ENCODE assay signal across 8 cellular contexts in genomic region chr11:67270256-67271211, GRCh38. TPM values are rescaled to one million over a fixed set of nuclear protein-coding genes. Genes with fewer than 3 reads are reported as not detected.
DNase-seq lines count a peak whose midpoint lies in the region; ATAC-seq, FAIRE-seq and TF ChIP-seq lines count a peak whose summit lies in the region.

No MANE protein-coding gene starts in this region.

- peak overlapping the region; percentile 50 for H2BK5ac ChIP-seq in H1 (ENCODE audit: low read depth, low read length)

- peak overlapping the region; percentile 50; the same call in 1 of the 2 replicates for H2BK15ac ChIP-seq in H1 (ENCODE audit: low read length)

- H4K91ac ChIP-seq in H1 (replicated peaks; ENCODE audit: insufficient read length, low read length): peak overlapping the region; percentile 42

- peak overlapping the region; percentile 2 for H4K5ac ChIP-seq in H1 (ENCODE audit: insufficient read length, low read depth, low read length)

- no peak for TF ChIP-seq RAD21 in H1 (IDR thresholded peaks at IDR 0.05 in 1 of 2, conservative IDR thresholded peaks at IDR 0.05 in 1 of 2; ENCODE audit: low read depth in 2 of 2, low read length in 2 of 2)

- peak; percentile 58 for ATAC-seq in RWPE2 (ENCODE audit: low read depth)
- ATAC-seq in HG02610 (IDR thresholded peaks at IDR 0.05; ENCODE audit: unreplicated experiment): no peak

- peaks cover 32% of the 10 kb centered on the region for H3K36me3 ChIP-seq in RWPE2 (ENCODE audit: low read depth)
- H3K36me3 ChIP-seq in H1 (ENCODE audit: control insufficient read depth in 2 of 4, insufficient read depth in 4 of 4, low read length in 3 of 4): peaks cover 0 to 3% (median 0%) of the 10 kb centered on the region in 4 experiments; a peak in 2 of 8 replicates
- H3K36me3 ChIP-seq in mucosa of rectum (ENCODE audit: control insufficient read depth in 2 of 2, insufficient read depth in 2 of 2, low read length in 2 of 2): peaks cover 15 to 26% of the 10 kb centered on the region in 2 donors

- no peak overlapping the region for H2BK120ac ChIP-seq in H1 (replicated peaks; ENCODE audit: low read depth, low read length)

- no peak for TF ChIP-seq CTCF in GM12865 (IDR thresholded peaks at IDR 0.05; ENCODE audit: insufficient read depth, low read depth, low read length, missing control alignments)
- TF ChIP-seq CTCF in RWPE2 (IDR thresholded peaks at IDR 0.05; ENCODE audit: poor library complexity, severe bottlenecking): no peak
- TF ChIP-seq CTCF in H1 (IDR thresholded peaks at IDR 0.05; ENCODE audit: control extremely low read depth in 1 of 3, insufficient read depth in 1 of 3, low read depth in 1 of 3, low read length in 3 of 3): no peak

- TF ChIP-seq POLR2A in H1 (IDR thresholded peaks at IDR 0.05; ENCODE audit: control extremely low read depth in 1 of 2, low read depth in 2 of 2, low read length in 2 of 2): no peak

- no peak overlapping the region for H3K4ac ChIP-seq in H1 (replicated peaks; ENCODE audit: insufficient read length, low read depth, low read length)

- peak overlapping the region; percentile 59 to 75 for H3K4me2 ChIP-seq in H1 (ENCODE audit: insufficient read depth in 1 of 2, low read depth in 2 of 2, low read length in 2 of 2)

- H2AK5ac ChIP-seq in H1 (ENCODE audit: low read depth, low read length): peak overlapping the region; percentile 89; the same call in 1 of the 2 replicates

- POLR2A ChIA-PET in H1 (lab: Charles Lee; ENCODE audit: partially characterized antibody): interaction anchor here (0.8 to 4.2 kb wide), 8 partner anchors 9 to 176 kb away, joined by 3 to 20 read pairs (median 4); partner anchors contain the start of genes ANKRD13D and SSH3

- FAIRE-seq in H1 (lab: Jason Lieb, UNC): no peak

- no peak overlapping the region for H3K23ac ChIP-seq in H1 (ENCODE audit: insufficient read length)

- DNase-seq in GM12865 (ENCODE audit: low read depth) (no peak), RWPE2 (ENCODE audit: low spot score) (peak; percentile 52), H1 (ENCODE audit: low read depth in 1 of 2, low spot score in 2 of 2) (peak in 1 of 2 experiments; percentile 73), NCI-H748 treated with DMSO at 0.1 percent for 48 hours (lab: John Stamatoyannopoulos, UW) (no peak), NCI-H1048 (lab: John Stamatoyannopoulos, UW) (no peak), SHP77 (lab: John Stamatoyannopoulos, UW) (no peak)

- H2AFZ ChIP-seq in H1 (ENCODE audit: low read length): no peak overlapping the region

- H3K4me1 ChIP-seq in RWPE2 (ENCODE audit: insufficient read depth, poor library complexity, severe bottlenecking) (peaks cover 25% of the 10 kb centered on the region), H1 (replicated peaks in 1 of 4; ENCODE audit: control insufficient read depth in 3 of 4, insufficient read depth in 4 of 4, low read length in 3 of 4) (peaks cover 8 to 30% (median 27%) of the 10 kb centered on the region in 4 experiments), mucosa of rectum (ENCODE audit: control insufficient read depth in 2 of 2, insufficient read depth in 2 of 2, low read length in 2 of 2) (peaks cover 80 to 81% of the 10 kb centered on the region in 2 donors)

- H3K18ac ChIP-seq in H1 (ENCODE audit: extremely low read depth, low read length): peak overlapping the region; percentile 40; the same call in 1 of the 2 replicates

- peaks cover 4% of the 10 kb centered on the region for H3K23me2 ChIP-seq in H1 (ENCODE audit: low read depth, low read length)

- peak overlapping the region; percentile 1; the same call in 1 of the 2 replicates for H2BK20ac ChIP-seq in H1 (ENCODE audit: low read length)

- H3K56ac ChIP-seq in H1 (replicated peaks; ENCODE audit: insufficient read length, low read depth, low read length): no peak overlapping the region

- no peaks in the 10 kb centered on the region for H3K27me3 ChIP-seq in RWPE2 (ENCODE audit: insufficient read depth, poor library complexity, severe bottlenecking)
- H3K27me3 ChIP-seq in H1 (replicated peaks in 1 of 4; ENCODE audit: control insufficient read depth in 3 of 4, extremely low read depth in 1 of 4, insufficient read depth in 3 of 4, low read length in 3 of 4): no peaks in the 10 kb centered on the region; a peak in 2 of 7 replicates
- no peaks in the 10 kb centered on the region for H3K27me3 ChIP-seq in mucosa of rectum (ENCODE audit: control insufficient read depth in 2 of 2, insufficient read depth in 2 of 2, low read length in 2 of 2)

- peak overlapping the region; percentile 88 for H3K4me3 ChIP-seq in GM12865 (ENCODE audit: low read depth, low read length)
- no peak overlapping the region for H3K4me3 ChIP-seq in RWPE2 (ENCODE audit: severe bottlenecking)
- peak overlapping the region in 2 of 4 experiments; percentile 19 to 38; a peak in 4 of 8 replicates for H3K4me3 ChIP-seq in H1 (ENCODE audit: extremely low read depth in 1 of 4, insufficient read depth in 2 of 4, low read depth in 3 of 4, low read length in 4 of 4)
- H3K4me3 ChIP-seq in mucosa of rectum (ENCODE audit: low read length in 2 of 2): peak overlapping the region; percentile 37 to 91

- H3K79me2 ChIP-seq in H1 (ENCODE audit: control insufficient read depth in 1 of 2, insufficient read depth in 2 of 2, low read length in 2 of 2): peaks cover 0 to 78% of the 10 kb centered on the region in 2 experiments; a peak in 3 of 4 replicates

- no peak overlapping the region for H3K14ac ChIP-seq in H1 (ENCODE audit: insufficient read length)

- H2BK12ac ChIP-seq in H1 (ENCODE audit: low read depth, low read length): peak overlapping the region; percentile 89; the same call in 1 of the 2 replicates

- H4K20me1 ChIP-seq in H1 (replicated peaks in 1 of 2; ENCODE audit: control insufficient read depth in 1 of 2, insufficient read depth in 2 of 2, low read length in 2 of 2): peaks cover 15 to 33% of the 10 kb centered on the region in 2 experiments

- H3K27ac ChIP-seq in RWPE2 (ENCODE audit: poor library complexity, severe bottlenecking) (peak overlapping the region; percentile 83), H1 (ENCODE audit: low read depth, low read length) (0 out of 2 replicates have a peak overlapping the region, but pooled peaks have one; percentile 10), mucosa of rectum (ENCODE audit: low read depth in 2 of 2, low read length in 2 of 2) (peak overlapping the region; percentile 95 to 98)

- TF ChIP-seq EP300 in H1 (IDR thresholded peaks at IDR 0.05; ENCODE audit: borderline replicate concordance in 1 of 2, low read depth in 2 of 2, low read length in 2 of 2): no peak

- peaks cover 22% of the 10 kb centered on the region for H3K79me1 ChIP-seq in H1 (ENCODE audit: low read depth, low read length)

- H3K9ac ChIP-seq in H1 (replicated peaks in 1 of 4; ENCODE audit: extremely low read depth in 1 of 4, low read depth in 3 of 4, low read length in 3 of 4): no peak overlapping the region
- peak overlapping the region; percentile 38 to 69 for H3K9ac ChIP-seq in mucosa of rectum (ENCODE audit: low read depth in 1 of 2, low read length in 2 of 2)

- no peak overlapping the region; the same call in 1 of the 2 replicates for H4K8ac ChIP-seq in H1 (ENCODE audit: extremely low read depth, insufficient read depth, low read length)

- CTCF ChIA-PET in H1 (lab: Charles Lee; ENCODE audit: partially characterized antibody): interaction anchor here (0.8 to 13.0 kb wide), 9 partner anchors 8 to 217 kb away, joined by 3 to 186 read pairs (median 5); partner anchors contain the start of genes ANKRD13D and SSH3

- 36% methylated on average over 28 of the region's 28 CpGs; no CpG with 5 or more reads in 1 of the 2 experiments for WGBS in H1 (ENCODE audit: extremely low coverage in 1 of 2, insufficient coverage in 1 of 2, insufficient read length in 1 of 2, insufficient replicate concordance in 2 of 2, low coverage in 1 of 2, low lambda C conversion rate in 2 of 2, missing lambda C conversion rate in 1 of 2), 2 experiments

- H3K9me3 ChIP-seq in RWPE2 (ENCODE audit: severe bottlenecking) (no peaks in the 10 kb centered on the region), H1 (ENCODE audit: insufficient read depth in 2 of 2, low read depth in 1 of 2, low read length in 1 of 2) (no peaks in the 10 kb centered on the region), mucosa of rectum (ENCODE audit: control insufficient read depth in 2 of 2, low read length in 2 of 2) (no peaks in the 10 kb centered on the region)

TF ChIP-seq in H1, 55 proteins besides CTCF, POLR2A, EP300 and RAD21 (continues in another document):
- TF ChIP-seq YY1 (IDR thresholded peaks at IDR 0.05; ENCODE audit: low read depth, low read length): no peak
- no peak for TF ChIP-seq CHD1 (IDR thresholded peaks at IDR 0.05; ENCODE audit: low read depth, low read length)

RNA-seq across cellular contexts. Expression of gene GRK2, which starts 4.3 kb away (rescaled TPM):
- 47.3 and 51.4 TPM in 2 replicates for total RNA-seq in H1 (2021; fragmentation: NEBNext Ultra II Directional; extraction: Animal tissue kit (Norgen Biotek cat#: 25700))
- polyA plus RNA-seq in H1 (2011; rRNA removed): 49.7 and 67.8 TPM in 2 replicates
- 45.7 TPM for polyA plus RNA-seq in H1 (2011; cell fraction: cytosol; rRNA removed)
- 154 TPM for polyA plus RNA-seq in H1 (2011; cell fraction: nucleus; rRNA removed)
- 40.2 to 61.0 TPM (median 51.5 TPM) in 4 replicates for polyA plus RNA-seq in H1 (2012, experiment 1 of 2)
- polyA plus RNA-seq in H1 (2012, experiment 2 of 2): 42.4 TPM
- polyA plus RNA-seq in H1 (2013, experiment 1 of 2): 24.9 TPM
- polyA plus RNA-seq in H1 (2013, experiment 2 of 2): 26.2 TPM
- 27.8 and 44.3 TPM in 2 replicates for polyA minus RNA-seq in H1 (2011; rRNA and poly(A)+ RNA removed)
- 37.5 TPM for polyA minus RNA-seq in H1 (2011; cell fraction: cytosol; rRNA and poly(A)+ RNA removed)
- 57.3 TPM for polyA minus RNA-seq in H1 (2011; cell fraction: nucleus; rRNA and poly(A)+ RNA removed)

RNA-seq across cellular contexts. Expression of gene ANKRD13D, which starts 18.6 kb away (rescaled TPM):
- total RNA-seq in H1 (2021; fragmentation: NEBNext Ultra II Directional; extraction: Animal tissue kit (Norgen Biotek cat#: 25700)): 24.9 and 29.2 TPM in 2 replicates
- 26.5 and 35.5 TPM in 2 replicates for polyA plus RNA-seq in H1 (2011; rRNA removed)
- polyA plus RNA-seq in H1 (2011; cell fraction: cytosol; rRNA removed): 30.2 TPM
- polyA plus RNA-seq in H1 (2011; cell fraction: nucleus; rRNA removed): 98.7 TPM
- 21.2 to 24.2 TPM (median 22.8 TPM) in 4 replicates for polyA plus RNA-seq in H1 (2012, experiment 1 of 2)
- 16.4 TPM for polyA plus RNA-seq in H1 (2012, experiment 2 of 2)
- polyA plus RNA-seq in H1 (2013, experiment 1 of 2): 18.6 TPM
- polyA plus RNA-seq in H1 (2013, experiment 2 of 2): 19.3 TPM
- polyA minus RNA-seq in H1 (2011; rRNA and poly(A)+ RNA removed): 10.0 and 14.3 TPM in 2 replicates
- polyA minus RNA-seq in H1 (2011; cell fraction: cytosol; rRNA and poly(A)+ RNA removed): 10.9 TPM
- 36.1 TPM for polyA minus RNA-seq in H1 (2011; cell fraction: nucleus; rRNA and poly(A)+ RNA removed)

RNA-seq across cellular contexts. Expression of gene SSH3, which starts 32.8 kb away (rescaled TPM):
- total RNA-seq in H1 (2021; fragmentation: NEBNext Ultra II Directional; extraction: Animal tissue kit (Norgen Biotek cat#: 25700)): 19.8 and 23.6 TPM in 2 replicates
- 16.9 and 23.6 TPM in 2 replicates for polyA plus RNA-seq in H1 (2011; rRNA removed)
- polyA plus RNA-seq in H1 (2011; cell fraction: cytosol; rRNA removed): 19.8 TPM
- 80.6 TPM for polyA plus RNA-seq in H1 (2011; cell fraction: nucleus; rRNA removed)
- polyA plus RNA-seq in H1 (2012, experiment 1 of 2): 23.8 to 38.6 TPM (median 31.8 TPM) in 4 replicates
- 16.9 TPM for polyA plus RNA-seq in H1 (2012, experiment 2 of 2)
- polyA plus RNA-seq in H1 (2013, experiment 1 of 2): 49.3 TPM
- 53.9 TPM for polyA plus RNA-seq in H1 (2013, experiment 2 of 2)
- 6.9 and 9.6 TPM in 2 replicates for polyA minus RNA-seq in H1 (2011; rRNA and poly(A)+ RNA removed)
- polyA minus RNA-seq in H1 (2011; cell fraction: cytosol; rRNA and poly(A)+ RNA removed): 12.3 TPM
- polyA minus RNA-seq in H1 (2011; cell fraction: nucleus; rRNA and poly(A)+ RNA removed): 14.5 TPM

Comparison
In these comparisons a context has a peak if more than half of its experiments do, and no peak if none do; other contexts are left out.
1. H3K27ac ChIP-seq: peak in every context shown above with its lines; median percentile 96 in mucosa of rectum; 83 in RWPE2; 10 in H1.
2. H3K9ac ChIP-seq: peak in mucosa of rectum (2 of 2); none in H1 (0 of 4).